ENCODE assay signal across 1 cellular context in the genomic region with DNA sequence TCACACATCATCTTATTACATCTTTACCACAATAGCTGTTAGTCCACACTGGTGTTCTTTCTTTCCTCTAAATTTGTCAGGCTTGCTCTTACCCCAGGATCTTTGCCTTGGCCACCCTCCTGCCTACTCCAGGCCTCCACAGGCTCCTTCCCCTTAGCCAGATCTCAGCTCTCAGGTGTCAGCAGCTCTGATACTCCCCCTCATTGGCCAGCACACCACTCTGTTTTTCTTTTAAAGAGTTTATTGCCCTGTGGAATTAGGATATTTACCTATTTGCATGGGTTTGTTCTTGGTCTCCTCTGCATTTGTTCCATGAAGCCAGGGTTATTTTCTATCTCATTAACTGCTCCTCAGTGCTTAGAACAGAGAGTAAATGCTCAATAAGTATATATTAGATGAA.
TF ChIP-seq lines count a peak whose summit lies in the region.

No MANE protein-coding gene starts in this region.

TF ChIP-seq in GM23338, 12 proteins besides CTCF, POLR2A, EP300 and RAD21:
- TF ChIP-seq, protein P1, sequence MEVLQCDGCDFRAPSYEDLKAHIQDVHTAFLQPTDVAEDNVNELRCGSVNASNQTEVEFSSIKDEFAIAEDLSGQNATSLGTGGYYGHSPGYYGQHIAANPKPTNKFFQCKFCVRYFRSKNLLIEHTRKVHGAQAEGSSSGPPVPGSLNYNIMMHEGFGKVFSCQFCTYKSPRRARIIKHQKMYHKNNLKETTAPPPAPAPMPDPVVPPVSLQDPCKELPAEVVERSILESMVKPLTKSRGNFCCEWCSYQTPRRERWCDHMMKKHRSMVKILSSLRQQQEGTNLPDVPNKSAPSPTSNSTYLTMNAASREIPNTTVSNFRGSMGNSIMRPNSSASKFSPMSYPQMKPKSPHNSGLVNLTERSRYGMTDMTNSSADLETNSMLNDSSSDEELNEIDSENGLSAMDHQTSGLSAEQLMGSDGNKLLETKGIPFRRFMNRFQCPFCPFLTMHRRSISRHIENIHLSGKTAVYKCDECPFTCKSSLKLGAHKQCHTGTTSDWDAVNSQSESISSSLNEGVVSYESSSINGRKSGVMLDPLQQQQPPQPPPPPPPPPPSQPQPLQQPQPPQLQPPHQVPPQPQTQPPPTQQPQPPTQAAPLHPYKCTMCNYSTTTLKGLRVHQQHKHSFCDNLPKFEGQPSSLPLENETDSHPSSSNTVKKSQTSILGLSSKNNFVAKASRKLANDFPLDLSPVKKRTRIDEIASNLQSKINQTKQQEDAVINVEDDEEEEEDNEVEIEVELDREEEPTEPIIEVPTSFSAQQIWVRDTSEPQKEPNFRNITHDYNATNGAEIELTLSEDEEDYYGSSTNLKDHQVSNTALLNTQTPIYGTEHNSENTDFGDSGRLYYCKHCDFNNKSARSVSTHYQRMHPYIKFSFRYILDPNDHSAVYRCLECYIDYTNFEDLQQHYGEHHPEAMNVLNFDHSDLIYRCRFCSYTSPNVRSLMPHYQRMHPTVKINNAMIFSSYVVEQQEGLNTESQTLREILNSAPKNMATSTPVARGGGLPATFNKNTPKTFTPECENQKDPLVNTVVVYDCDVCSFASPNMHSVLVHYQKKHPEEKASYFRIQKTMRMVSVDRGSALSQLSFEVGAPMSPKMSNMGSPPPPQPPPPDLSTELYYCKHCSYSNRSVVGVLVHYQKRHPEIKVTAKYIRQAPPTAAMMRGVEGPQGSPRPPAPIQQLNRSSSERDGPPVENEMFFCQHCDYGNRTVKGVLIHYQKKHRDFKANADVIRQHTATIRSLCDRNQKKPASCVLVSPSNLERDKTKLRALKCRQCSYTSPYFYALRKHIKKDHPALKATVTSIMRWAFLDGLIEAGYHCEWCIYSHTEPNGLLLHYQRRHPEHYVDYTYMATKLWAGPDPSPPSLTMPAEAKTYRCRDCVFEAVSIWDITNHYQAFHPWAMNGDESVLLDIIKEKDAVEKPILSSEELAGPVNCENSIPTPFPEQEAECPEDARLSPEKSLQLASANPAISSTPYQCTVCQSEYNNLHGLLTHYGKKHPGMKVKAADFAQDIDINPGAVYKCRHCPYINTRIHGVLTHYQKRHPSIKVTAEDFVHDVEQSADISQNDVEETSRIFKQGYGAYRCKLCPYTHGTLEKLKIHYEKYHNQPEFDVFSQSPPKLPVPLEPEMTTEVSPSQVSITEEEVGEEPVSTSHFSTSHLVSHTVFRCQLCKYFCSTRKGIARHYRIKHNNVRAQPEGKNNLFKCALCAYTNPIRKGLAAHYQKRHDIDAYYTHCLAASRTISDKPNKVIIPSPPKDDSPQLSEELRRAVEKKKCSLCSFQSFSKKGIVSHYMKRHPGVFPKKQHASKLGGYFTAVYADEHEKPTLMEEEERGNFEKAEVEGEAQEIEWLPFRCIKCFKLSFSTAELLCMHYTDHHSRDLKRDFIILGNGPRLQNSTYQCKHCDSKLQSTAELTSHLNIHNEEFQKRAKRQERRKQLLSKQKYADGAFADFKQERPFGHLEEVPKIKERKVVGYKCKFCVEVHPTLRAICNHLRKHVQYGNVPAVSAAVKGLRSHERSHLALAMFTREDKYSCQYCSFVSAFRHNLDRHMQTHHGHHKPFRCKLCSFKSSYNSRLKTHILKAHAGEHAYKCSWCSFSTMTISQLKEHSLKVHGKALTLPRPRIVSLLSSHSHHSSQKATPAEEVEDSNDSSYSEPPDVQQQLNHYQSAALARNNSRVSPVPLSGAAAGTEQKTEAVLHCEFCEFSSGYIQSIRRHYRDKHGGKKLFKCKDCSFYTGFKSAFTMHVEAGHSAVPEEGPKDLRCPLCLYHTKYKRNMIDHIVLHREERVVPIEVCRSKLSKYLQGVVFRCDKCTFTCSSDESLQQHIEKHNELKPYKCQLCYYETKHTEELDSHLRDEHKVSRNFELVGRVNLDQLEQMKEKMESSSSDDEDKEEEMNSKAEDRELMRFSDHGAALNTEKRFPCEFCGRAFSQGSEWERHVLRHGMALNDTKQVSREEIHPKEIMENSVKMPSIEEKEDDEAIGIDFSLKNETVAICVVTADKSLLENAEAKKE (CRISPR knock-in tag; IDR thresholded peaks at IDR 0.05), result no peak
- TF ChIP-seq POLR2AphosphoS5 (IDR thresholded peaks at IDR 0.05; ENCODE audit: low read depth), result peak; percentile 36; the same call in 1 of the 2 replicates
